In genomic region chr16:88007321-88007731, GRCh38 we compare ENCODE assay signal across 1 cellular context.
TF ChIP-seq lines count a peak whose summit lies in the region.

No MANE protein-coding gene starts in this region.

TF ChIP-seq in H1, 55 proteins besides CTCF, POLR2A, EP300 and RAD21:
- no peak for TF ChIP-seq RFX5 (IDR thresholded peaks at IDR 0.05; ENCODE audit: borderline replicate concordance, low read depth, low read length)
TF ChIP-seq in H1: peak in this region for 0.
